In genomic region chr12:121132601-121133481, GRCh38 we compare ENCODE assay signal across 8 cellular contexts. TPM values are rescaled to one million over a fixed set of nuclear protein-coding genes. Genes with fewer than 3 reads are reported as not detected.
DNase-seq lines count a peak whose midpoint lies in the region; ATAC-seq and TF ChIP-seq lines count a peak whose summit lies in the region.

TSS of gene P2RX7 (plus strand) at chr12:121132876. CDS start at chr12:121132971, 95 bp downstream.

- no peaks in the 10 kb centered on the region for H3K4me1 ChIP-seq in right cardiac atrium (ENCODE audit: control insufficient read depth, insufficient read depth, low read length)

- TF ChIP-seq CTCF in GM13977 (IDR thresholded peaks at IDR 0.05; ENCODE audit: extremely low read depth, insufficient read depth, missing control alignments), result no peak

- no peaks in the 10 kb centered on the region for H3K9me3 ChIP-seq in MG63
- no peaks in the 10 kb centered on the region for H3K9me3 ChIP-seq in right cardiac atrium (ENCODE audit: control insufficient read depth, low read length)

- intact Hi-C loops in right cardiac atrium (cut with DNase I) (no loop called here), posterior vena cava (cut with DNase I) (no loop called here)

- no peaks in the 10 kb centered on the region for H3K36me3 ChIP-seq in MG63

- in situ Hi-C loops in GM13977 (cut with MboI; ENCODE audit: low pct_unique_long_range_greater_than_20kb, low sequenced_read_pairs, unreplicated experiment), result no loop called here

- 3% methylated on average over 25 of the region's 25 CpGs for WGBS in right cardiac atrium

- H3K4me3 ChIP-seq in MG63 (peak within 1 kb of the TSS; percentile 54), right cardiac atrium (ENCODE audit: low read length) (peak within 1 kb of the TSS; percentile 30)

- ATAC-seq in right cardiac atrium (peak; percentile 74 to 76), GM18861 (IDR thresholded peaks at IDR 0.05; ENCODE audit: unreplicated experiment) (no peak), GM21526 (IDR thresholded peaks at IDR 0.05; ENCODE audit: low FRiP score, unreplicated experiment) (no peak)

- H3K27me3 ChIP-seq in MG63 (no peaks in the 10 kb centered on the region), right cardiac atrium (ENCODE audit: control insufficient read depth, insufficient read depth) (no peaks in the 10 kb centered on the region)

- peak; percentile 42 for DNase-seq in GM13977 (ENCODE audit: low spot score)
- peak; percentile 93 for DNase-seq in MG63
- peak; percentile 71 for DNase-seq in SW480 (ENCODE audit: low spot score)
- peak; percentile 66 for DNase-seq in astrocyte of the hippocampus (ENCODE audit: low read depth, low spot score)
- DNase-seq in right cardiac atrium, result peak; percentile 79 to 92 (median 92)
- peak; percentile 90 for DNase-seq in posterior vena cava (ENCODE audit: low spot score)

- peak within 1 kb of the TSS; percentile 44 for H3K27ac ChIP-seq in right cardiac atrium (ENCODE audit: low read length)

RNA-seq across cellular contexts. Expression of gene P2RX7, which starts in this region (rescaled TPM):
- total RNA-seq in MG63 (2014; rRNA removed; shearing (Covaris generic); ENCODE audit: low replicate concordance), result 2.0 and 3.3 TPM in 2 replicates
- 1 to 10 TPM; 1.1 to 4.0 (median 2.7) TPM for total RNA-seq in right cardiac atrium
- 1.1 TPM for polyA plus RNA-seq in right cardiac atrium
- total RNA-seq in posterior vena cava, result 1 to 10 TPM; 4.5 to 5.0 TPM

Comparison
In these comparisons a context has a peak if more than half of its experiments do, and no peak if none do; other contexts are left out.
1. DNase-seq: peak in every context shown above with its lines; median percentile 93 in MG63; 92 in right cardiac atrium; 90 in posterior vena cava; 71 in SW480; 66 in astrocyte of the hippocampus; 42 in GM13977.
2. ATAC-seq: peak in right cardiac atrium (2 of 2); none in GM18861 (single experiment) and GM21526 (single experiment).